ENCODE assay signal across 17 cellular contexts in the genomic region with DNA sequence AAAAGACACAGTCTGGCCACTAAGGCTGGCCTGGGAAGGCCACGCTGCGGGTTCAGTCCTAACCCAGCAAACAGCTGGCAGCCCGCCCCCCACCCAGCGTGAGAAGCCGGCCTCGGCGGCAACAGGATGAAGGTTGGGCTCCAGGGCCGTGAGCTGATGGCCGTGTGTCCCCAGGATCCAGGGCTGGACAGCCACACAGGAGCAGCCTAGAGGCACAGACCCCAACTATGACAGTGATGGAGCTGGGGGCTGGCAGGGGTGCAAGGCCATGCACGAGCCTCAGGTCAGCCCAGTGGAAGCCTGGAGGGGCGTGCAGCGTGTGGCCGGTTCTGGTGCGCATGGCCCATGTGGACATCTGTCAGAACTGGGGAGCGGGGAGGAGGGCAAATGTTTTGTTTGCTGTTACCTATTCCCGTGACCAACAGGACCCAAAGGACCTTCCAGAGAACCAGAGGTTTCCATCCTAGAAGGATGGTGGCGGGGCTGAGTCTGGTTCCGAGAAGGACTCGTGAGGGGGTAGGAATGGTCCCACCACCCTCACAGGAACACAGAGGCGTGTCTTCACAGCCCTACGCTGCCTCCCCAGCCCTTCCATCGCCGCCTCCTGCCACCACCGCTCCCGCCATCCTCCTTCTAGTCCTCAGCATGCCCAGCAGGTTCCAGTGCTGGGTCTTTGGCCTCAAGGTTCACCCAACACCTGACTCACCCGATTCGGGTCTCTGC. TPM values are rescaled to one million over a fixed set of nuclear protein-coding genes. Genes with fewer than 3 reads are reported as not detected.
A peak's percentile ranks its signal among the peaks of the same experiment; 100 is the strongest.
DNase-seq lines count a peak whose midpoint lies in the region; ATAC-seq and TF ChIP-seq lines count a peak whose summit lies in the region.
"Had no signal": no experiment of that assay in that cellular context is flagged by ENCODE, and none has a peak within 500 bp of the region (broad histone marks: within the 10 kb centered on the region; RNA-seq: fewer than 3 reads in every experiment).

No MANE protein-coding gene starts in this region.

- H3K4me1 ChIP-seq in aorta (ENCODE audit: control insufficient read depth in 1 of 2, insufficient read depth in 2 of 2, low read length in 2 of 2) (no peaks in the 10 kb centered on the region), thyroid gland (no peaks in the 10 kb centered on the region)
- H3K4me1 ChIP-seq: A549, Caco-2 had no signal

- ATAC-seq in aorta (ENCODE audit: low FRiP score): no peak
- ATAC-seq: A549, HCT116 had no signal

- TF ChIP-seq POLR2A in thyroid gland (IDR thresholded peaks at IDR 0.05): no peak

- CTCF ChIA-PET in activated CD4-positive, alpha-beta memory T cell treated with anti-CD3 and anti-CD28 coated beads, Interleukin-2, amount 10 ng/mL, durations not matched to agents 7 days and 5 days (lab: Charles Lee): no interaction called here

- H3K4me3 Mint-ChIP-seq in chondrocyte (ENCODE audit: unreplicated experiment): no peak overlapping the region
- H3K4me3 Mint-ChIP-seq in activated CD4-positive, alpha-beta memory T cell treated with anti-CD3 and anti-CD28 coated beads, Interleukin-2, amount 10 ng/mL, durations not matched to agents 7 days and 5 days: no peak overlapping the region
- H3K4me3 Mint-ChIP-seq: CD14-positive monocyte; CD8-positive, alpha-beta memory T cell; IgD-negative memory B cell had no signal

- H3K27ac ChIP-seq in aorta (ENCODE audit: low read depth in 1 of 2, low read length in 2 of 2): no peak overlapping the region
- H3K27ac ChIP-seq in thyroid gland: no peak overlapping the region
- H3K27ac ChIP-seq: A549 had no signal

- H3K36me3 ChIP-seq in H7 (replicated peaks; ENCODE audit: control insufficient read depth, insufficient read depth, low read length) (no peaks in the 10 kb centered on the region), aorta (ENCODE audit: control insufficient read depth in 1 of 2, insufficient read depth in 2 of 2, low read length in 1 of 2) (no peaks in the 10 kb centered on the region), thyroid gland (no peaks in the 10 kb centered on the region)

- TF ChIP-seq CTCF in chondrocyte (IDR thresholded peaks at IDR 0.05) (no peak), thyroid gland (IDR thresholded peaks at IDR 0.05) (no peak)

- H3K27ac Mint-ChIP-seq in chondrocyte (ENCODE audit: unreplicated experiment): no peak overlapping the region
- no peak overlapping the region for H3K27ac Mint-ChIP-seq in activated CD4-positive, alpha-beta memory T cell treated with anti-CD3 and anti-CD28 coated beads, Interleukin-2, amount 10 ng/mL, durations not matched to agents 7 days and 5 days
- H3K27ac Mint-ChIP-seq: CD14-positive monocyte, IgD-negative memory B cell had no signal

- H3K27me3 ChIP-seq in H7 (ENCODE audit: control insufficient read depth, insufficient read depth, low read length) (no peaks in the 10 kb centered on the region), aorta (ENCODE audit: control insufficient read depth in 1 of 2, insufficient read depth in 2 of 2, low read length in 1 of 2) (no peaks in the 10 kb centered on the region), thyroid gland (no peaks in the 10 kb centered on the region)

- WGBS in aorta, 2 donors: 72 to 77% methylated on average over 27 of the region's 27 CpGs
- WGBS in thyroid gland, 2 donors: 75 to 79% methylated on average over 22 to 24 of the region's 27 CpGs

- no peak overlapping the region for H3K4me3 ChIP-seq in H7 (ENCODE audit: insufficient read depth, low read depth, low read length)
- H3K4me3 ChIP-seq in aorta (ENCODE audit: low read length in 2 of 2): no peak overlapping the region
- H3K4me3 ChIP-seq in thyroid gland (replicated peaks in 1 of 3): no peak overlapping the region
- H3K4me3 ChIP-seq: A549 had no signal

- H3K9me3 Mint-ChIP-seq in chondrocyte (ENCODE audit: low read depth): peaks cover 7% of the 10 kb centered on the region
- H3K9me3 Mint-ChIP-seq in activated CD4-positive, alpha-beta memory T cell treated with anti-CD3 and anti-CD28 coated beads, Interleukin-2, amount 10 ng/mL, durations not matched to agents 7 days and 5 days: peaks cover 12% of the 10 kb centered on the region

- peaks cover 2% of the 10 kb centered on the region for H3K9me3 ChIP-seq in aorta (ENCODE audit: control insufficient read depth, low read length)
- H3K9me3 ChIP-seq in thyroid gland: no peaks in the 10 kb centered on the region
- H3K9me3 ChIP-seq: A549, Caco-2 had no signal

- peaks cover 38% of the 10 kb centered on the region for H3K27me3 Mint-ChIP-seq in chondrocyte (ENCODE audit: low read depth)
- no peaks in the 10 kb centered on the region for H3K27me3 Mint-ChIP-seq in activated CD4-positive, alpha-beta memory T cell treated with anti-CD3 and anti-CD28 coated beads, Interleukin-2, amount 10 ng/mL, durations not matched to agents 7 days and 5 days
- H3K27me3 Mint-ChIP-seq: CD8-positive, alpha-beta memory T cell had no signal

- POLR2A ChIA-PET in activated CD4-positive, alpha-beta memory T cell treated with anti-CD3 and anti-CD28 coated beads, Interleukin-2, amount 10 ng/mL, durations not matched to agents 7 days and 5 days (lab: Charles Lee): no interaction called here

- intact Hi-C loops in aorta (cut with DNase I) (no loop called here), thyroid gland (cut with DNase I) (no loop called here)

- DNase-seq in H7: peak; percentile 65
- peak; percentile 59 for DNase-seq in chondrocyte (ENCODE audit: low spot score)
- DNase-seq in myocyte (ENCODE audit: low read depth): peak; percentile 36
- DNase-seq in aorta: peak; percentile 30 to 66
- DNase-seq in activated effector memory CD4-positive, alpha-beta T cell treated with Interleukin-2 at 50 U/mL for 16 hours: no peak
- DNase-seq in thyroid gland: no peak
- no peak for DNase-seq in activated CD4-positive, alpha-beta memory T cell treated with anti-CD3 and anti-CD28 coated beads, Interleukin-2, amount 10 ng/mL, durations not matched to agents 7 days and 5 days
- DNase-seq: Caco-2, DND-41 had no signal

- H3K4me1 Mint-ChIP-seq in chondrocyte (ENCODE audit: low read depth): no peaks in the 10 kb centered on the region
- no peaks in the 10 kb centered on the region for H3K4me1 Mint-ChIP-seq in activated CD4-positive, alpha-beta memory T cell treated with anti-CD3 and anti-CD28 coated beads, Interleukin-2, amount 10 ng/mL, durations not matched to agents 7 days and 5 days
- H3K4me1 Mint-ChIP-seq: CD14-positive monocyte, IgD-negative memory B cell had no signal

- peaks cover 6% of the 10 kb centered on the region for H3K36me3 Mint-ChIP-seq in chondrocyte (ENCODE audit: low read depth)
- peaks cover 41% of the 10 kb centered on the region for H3K36me3 Mint-ChIP-seq in activated CD4-positive, alpha-beta memory T cell treated with anti-CD3 and anti-CD28 coated beads, Interleukin-2, amount 10 ng/mL, durations not matched to agents 7 days and 5 days (ENCODE audit: low read depth)
- H3K36me3 Mint-ChIP-seq: IgD-negative memory B cell had no signal

RNA-seq across cellular contexts. Expression of a gene that starts 46.5 kb away (rescaled TPM):
- total RNA-seq in H7 (2014; rRNA removed; shearing (Covaris generic)): 2.1 and 5.7 TPM in 2 replicates
- total RNA-seq in chondrocyte (1.3 to 3.3 TPM (median 2.8 TPM) in 3 replicates), myocyte (0.86 and 1.6 TPM in 2 replicates), aorta (10 to 100 TPM; 10.8 to 25.9 TPM), thyroid gland (10 to 100 TPM in 3 of 4 donors, 1 to 10 TPM in 1; 8.9 to 19.1 (median 16.4) TPM)
- polyA plus RNA-seq in myocyte (2012): 0.96 TPM
- polyA plus RNA-seq in aorta: 10 to 100 TPM in 1 of 2 donors, 1 to 10 TPM in 1; 7.0 to 14.3 TPM
- 10 to 100 TPM; 38.9 to 40.1 TPM for total RNA-seq in activated CD4-positive, alpha-beta memory T cell treated with anti-CD3 and anti-CD28 coated beads, Interleukin-2, amount 10 ng/mL, durations not matched to agents 7 days and 5 days

RNA-seq across cellular contexts. Expression of a gene that starts 46.8 kb away (rescaled TPM):
- not detected in 2 replicates for total RNA-seq in H7 (2014; rRNA removed; shearing (Covaris generic))
- not detected in 3 replicates for total RNA-seq in chondrocyte
- total RNA-seq in myocyte: not detected in 2 replicates
- 0.06 TPM for polyA plus RNA-seq in myocyte (2012)
- under 1 TPM in 1 of 2 donors, not detected in 1; 0.13 TPM for total RNA-seq in aorta
- not detected for polyA plus RNA-seq in aorta
- total RNA-seq in thyroid gland: 1 to 10 TPM in 2 of 4 donors, under 1 TPM in 1, not detected in 1; 0.27 to 1.9 (median 1.1) TPM
- total RNA-seq in activated CD4-positive, alpha-beta memory T cell treated with anti-CD3 and anti-CD28 coated beads, Interleukin-2, amount 10 ng/mL, durations not matched to agents 7 days and 5 days: under 1 TPM; 0.08 TPM
- total RNA-seq: Caco-2, H4 had no signal
- polyA plus RNA-seq: AG04450; BJ; CD8-positive, alpha-beta memory T cell; IgD-negative memory B cell had no signal

Comparison
In these comparisons a context has a peak if more than half of its experiments do, and no peak if none do; other contexts are left out.
1. DNase-seq: peak in H7 (single experiment), chondrocyte (single experiment), myocyte (single experiment) and aorta (2 of 2); none in activated effector memory CD4-positive, alpha-beta T cell treated with Interleukin-2 at 50 U/mL for 16 hours (single experiment), thyroid gland (0 of 2) and activated CD4-positive, alpha-beta memory T cell treated with anti-CD3 and anti-CD28 coated beads, Interleukin-2, amount 10 ng/mL, durations not matched to agents 7 days and 5 days (single experiment).